ENCODE assay signal across 10 cellular contexts in the genomic region with DNA sequence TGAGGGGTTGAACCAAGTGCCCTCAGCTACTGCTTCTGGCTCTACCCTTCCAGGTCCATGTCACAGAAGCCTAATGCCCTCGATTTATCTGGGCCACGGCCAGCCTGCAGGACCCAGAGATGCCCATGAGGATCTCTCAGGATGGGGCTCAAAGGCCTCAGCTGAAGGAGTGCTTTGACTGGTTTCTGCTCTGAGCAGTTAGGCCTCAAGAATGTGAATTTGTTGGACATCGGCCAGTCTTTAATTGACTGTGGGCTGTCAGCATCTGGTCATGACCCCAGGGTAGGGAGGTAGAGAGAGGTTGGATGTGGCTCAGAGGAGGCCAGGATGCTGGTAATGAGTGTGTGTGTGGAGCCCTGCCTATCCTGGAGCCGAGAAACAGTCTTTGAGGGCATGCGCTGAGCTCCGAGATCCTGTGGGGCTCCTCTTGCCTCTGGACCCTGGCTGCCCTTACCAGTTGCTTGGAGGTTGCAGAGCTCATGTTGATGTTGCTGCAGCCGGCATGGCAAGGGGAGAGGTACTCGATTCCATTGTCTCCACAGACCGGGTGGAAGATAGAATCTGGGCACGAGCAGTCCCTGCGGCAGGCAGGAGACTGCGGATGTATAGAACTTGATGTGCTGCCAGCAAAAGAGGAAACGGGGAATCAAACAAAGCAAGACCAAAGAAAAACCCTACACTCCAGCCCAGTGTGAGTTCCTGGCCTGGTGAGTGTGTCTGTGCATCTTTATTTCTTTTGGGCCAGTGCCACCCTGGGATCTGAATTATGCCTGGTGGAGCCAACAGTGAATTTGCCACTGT. TPM values are rescaled to one million over a fixed set of nuclear protein-coding genes. Genes with fewer than 3 reads are reported as not detected.
DNase-seq lines count a peak whose midpoint lies in the region; ATAC-seq and TF ChIP-seq lines count a peak whose summit lies in the region.
"Had no signal": no experiment of that assay in that cellular context is flagged by ENCODE, and none has a peak within 500 bp of the region (broad histone marks: within the 10 kb centered on the region; RNA-seq: fewer than 3 reads in every experiment).

No MANE protein-coding gene starts in this region.

- H3K27me3 ChIP-seq in gastrocnemius medialis (no peaks in the 10 kb centered on the region), testis (no peaks in the 10 kb centered on the region)

- DNase-seq in H4 (ENCODE audit: low spot score) (peak; percentile 99), T1000 (lab: John Stamatoyannopoulos, UW) (peak; percentile 63), foreskin fibroblast (peak; percentile 73 to 76), gastrocnemius medialis (peak in 1 of 2 donors; percentile 12), GM13977 (ENCODE audit: low spot score) (no peak), testis (no peak)
- DNase-seq: SHP77 treated with DMSO at 0.1 percent for 48 hours had no signal

- no peak overlapping the region for H3K4me3 ChIP-seq in foreskin fibroblast (ENCODE audit: low read depth in 1 of 2, low read length in 2 of 2)
- no peak overlapping the region for H3K4me3 ChIP-seq in gastrocnemius medialis
- no peak overlapping the region for H3K4me3 ChIP-seq in testis

- H3K4me1 Mint-ChIP-seq in stimulated activated memory B cell treated with anti-CD40 and anti-IgM and Interleukin-4, amounts not matched to agents 10 μg/mL and 1 μg/mL and 100 μg/mL, for 72 hours, result peaks cover 7% of the 10 kb centered on the region

- H3K9me3 Mint-ChIP-seq in stimulated activated memory B cell treated with anti-CD40 and anti-IgM and Interleukin-4, amounts not matched to agents 10 μg/mL and 1 μg/mL and 100 μg/mL, for 72 hours, result no peaks in the 10 kb centered on the region
- H3K9me3 Mint-ChIP-seq: activated T-helper 2 cell treated with anti-CD3 and anti-CD28 coated beads, Interferon-gamma antibody, Interleukin-2, Interleukin-4, amounts not matched to agents 10 μg/mL and 5 μg/mL and 100 μg/mL, durations not matched to agents 14 hours and 24 hours and 36 hours had no signal

- 59 to 61% methylated on average over 11 to 13 of the region's 13 CpGs for WGBS in testis, 2 donors

- H3K4me1 ChIP-seq in gastrocnemius medialis (peaks cover 36 to 50% of the 10 kb centered on the region in 2 donors), testis (peaks cover 12% of the 10 kb centered on the region)

- TF ChIP-seq CTCF in foreskin fibroblast (IDR thresholded peaks at IDR 0.05; ENCODE audit: low read depth, low read length) (no peak), gastrocnemius medialis (IDR thresholded peaks at IDR 0.05 in 4 of 5, conservative IDR thresholded peaks at IDR 0.05 in 1 of 5) (no peak), GM13977 (IDR thresholded peaks at IDR 0.05; ENCODE audit: extremely low read depth, insufficient read depth, missing control alignments) (no peak), testis (IDR thresholded peaks at IDR 0.05) (no peak)

- no peaks in the 10 kb centered on the region for H3K36me3 Mint-ChIP-seq in stimulated activated memory B cell treated with anti-CD40 and anti-IgM and Interleukin-4, amounts not matched to agents 10 μg/mL and 1 μg/mL and 100 μg/mL, for 72 hours

- peaks cover 36% of the 10 kb centered on the region for H3K27me3 Mint-ChIP-seq in stimulated activated memory B cell treated with anti-CD40 and anti-IgM and Interleukin-4, amounts not matched to agents 10 μg/mL and 1 μg/mL and 100 μg/mL, for 72 hours

- H3K36me3 ChIP-seq in gastrocnemius medialis (no peaks in the 10 kb centered on the region), testis (ENCODE audit: low read depth, missing control alignments) (no peaks in the 10 kb centered on the region)

- ATAC-seq in gastrocnemius medialis, result peak; percentile 37 to 51
- no peak for ATAC-seq in stimulated activated memory B cell treated with anti-CD40 and anti-IgM and Interleukin-4, amounts not matched to agents 10 μg/mL and 1 μg/mL and 100 μg/mL, for 72 hours
- no peak for ATAC-seq in GM21717 (IDR thresholded peaks at IDR 0.05; ENCODE audit: unreplicated experiment)

- H3K9me3 ChIP-seq in gastrocnemius medialis (no peaks in the 10 kb centered on the region), testis (no peaks in the 10 kb centered on the region)

- intact Hi-C loops in gastrocnemius medialis (cut with DNase I; ENCODE audit: low total_unique reads) (no loop called here), testis (cut with DNase I; ENCODE audit: low total_unique reads) (no loop called here)

- H3K27ac ChIP-seq in gastrocnemius medialis, result peak overlapping the region; percentile 20 to 67 (median 59)
- no peak overlapping the region for H3K27ac ChIP-seq in testis

- H3K4me3 Mint-ChIP-seq in stimulated activated memory B cell treated with anti-CD40 and anti-IgM and Interleukin-4, amounts not matched to agents 10 μg/mL and 1 μg/mL and 100 μg/mL, for 72 hours, result no peak overlapping the region

- in situ Hi-C loops in gastrocnemius medialis (cut with MboI; ENCODE audit: low sequenced_read_pairs in 4 of 4) (no loop called here), GM13977 (cut with MboI; ENCODE audit: low pct_unique_long_range_greater_than_20kb, low sequenced_read_pairs, unreplicated experiment) (loop anchor here (25.0 kb wide), 1 partner anchor 517 kb away; no protein-coding TSS in a partner anchor)

- TF ChIP-seq POLR2A in gastrocnemius medialis (IDR thresholded peaks at IDR 0.05) (no peak), testis (IDR thresholded peaks at IDR 0.05) (no peak)

- H3K27ac Mint-ChIP-seq in stimulated activated memory B cell treated with anti-CD40 and anti-IgM and Interleukin-4, amounts not matched to agents 10 μg/mL and 1 μg/mL and 100 μg/mL, for 72 hours, result no peak overlapping the region
- H3K27ac Mint-ChIP-seq: activated T-helper 2 cell treated with anti-CD3 and anti-CD28 coated beads, Interferon-gamma antibody, Interleukin-2, Interleukin-4, amounts not matched to agents 10 μg/mL and 5 μg/mL and 100 μg/mL, durations not matched to agents 14 hours and 24 hours and 36 hours had no signal

RNA-seq across cellular contexts. Expression of a gene that starts 49.2 kb away (rescaled TPM):
- 1.1 and 1.5 TPM in 2 replicates for total RNA-seq in H4 (2014; rRNA removed; shearing (Covaris generic))
- total RNA-seq in gastrocnemius medialis, result 1 to 10 TPM in 1 of 4 donors, under 1 TPM in 3; 0.31 to 1.1 (median 0.72) TPM
- 1 to 10 TPM; 5.1 to 7.0 TPM for total RNA-seq in testis
- polyA plus RNA-seq in testis (ENCODE audit: insufficient read depth, low read depth, low replicate concordance), result 8.6 TPM

Comparison
In these comparisons a context has a peak if more than half of its experiments do, and no peak if none do; other contexts are left out.
1. DNase-seq: peak in H4 (single experiment), T1000 (single experiment) and foreskin fibroblast (2 of 2); none in GM13977 (single experiment) and testis (single experiment).
2. ATAC-seq: peak in gastrocnemius medialis (2 of 2); none in stimulated activated memory B cell treated with anti-CD40 and anti-IgM and Interleukin-4, amounts not matched to agents 10 μg/mL and 1 μg/mL and 100 μg/mL, for 72 hours (single experiment) and GM21717 (single experiment).
3. H3K27ac ChIP-seq: peak in gastrocnemius medialis (4 of 4); none in testis (0 of 2).